In genomic region chr5:96692436-96692835, GRCh38 we compare ENCODE assay signal across 13 cellular contexts. TPM values are rescaled to one million over a fixed set of nuclear protein-coding genes. Genes with fewer than 3 reads are reported as not detected.
DNase-seq lines count a peak whose midpoint lies in the region; ATAC-seq, FAIRE-seq and TF ChIP-seq lines count a peak whose summit lies in the region.
"Had no signal": no experiment of that assay in that cellular context is flagged by ENCODE, and none has a peak within 500 bp of the region (broad histone marks: within the 10 kb centered on the region; RNA-seq: fewer than 3 reads in every experiment).

No MANE protein-coding gene starts in this region.

- H2AFZ ChIP-seq in fibroblast of lung (ENCODE audit: low read length): no peak overlapping the region

- FAIRE-seq in GM12891 (lab: Jason Lieb, UNC): peak; percentile 41

- no peak overlapping the region for H3K4me3 Mint-ChIP-seq in stimulated activated naive B cell treated with anti-CD40 and anti-IgM and Interleukin-4, amounts not matched to agents 10 μg/mL and 1 μg/mL and 100 μg/mL, for 72 hours

- peaks cover 2% of the 10 kb centered on the region; the same call in 1 of the 2 replicates for H3K36me3 ChIP-seq in Panc1 (ENCODE audit: control insufficient read depth, insufficient read depth, low read length)
- H3K36me3 ChIP-seq in fibroblast of lung (ENCODE audit: control insufficient read depth, insufficient read depth, low read length): no peaks in the 10 kb centered on the region
- H3K36me3 ChIP-seq: SJCRH30, WERI-Rb-1 had no signal

- ATAC-seq in Panc1 (0 out of 2 replicates have a peak, but pooled peaks have one; percentile 48), GM19328 (IDR thresholded peaks at IDR 0.05; ENCODE audit: unreplicated experiment) (no peak), HG02678 (IDR thresholded peaks at IDR 0.05; ENCODE audit: unreplicated experiment) (no peak)
- no peak for ATAC-seq in stimulated activated naive B cell treated with anti-CD40 and anti-IgM and Interleukin-4, amounts not matched to agents 10 μg/mL and 1 μg/mL and 100 μg/mL, for 72 hours (replicated peaks)

- H3K79me2 ChIP-seq in fibroblast of lung (ENCODE audit: control insufficient read depth, insufficient read depth, low read length): peaks cover 42% of the 10 kb centered on the region

- TF ChIP-seq POLR2A in GM12891 (IDR thresholded peaks at IDR 0.05; ENCODE audit: low read depth, low read length): no peak

- H3K27ac ChIP-seq in Panc1 (ENCODE audit: low read length) (no peak overlapping the region), fibroblast of lung (ENCODE audit: insufficient read depth, low read length) (peak overlapping the region; percentile 57)
- H3K27ac ChIP-seq: SJCRH30, WERI-Rb-1 had no signal

- BruUV-seq in Panc1 (replicated peaks; lab: Mats Ljungman, UMichigan): no TSS peak

- no peaks in the 10 kb centered on the region for H3K27me3 ChIP-seq in Panc1 (ENCODE audit: control insufficient read depth, insufficient read depth, low read length)
- no peaks in the 10 kb centered on the region for H3K27me3 ChIP-seq in fibroblast of lung (ENCODE audit: control insufficient read depth, insufficient read depth, low read length)
- H3K27me3 ChIP-seq: SJCRH30 had no signal

- H3K27ac Mint-ChIP-seq in stimulated activated naive B cell treated with anti-CD40 and anti-IgM and Interleukin-4, amounts not matched to agents 10 μg/mL and 1 μg/mL and 100 μg/mL, for 72 hours: no peak overlapping the region

- no peaks in the 10 kb centered on the region for H4K20me1 ChIP-seq in fibroblast of lung (ENCODE audit: control insufficient read depth, extremely low read depth, insufficient read depth, low read length)

- in situ Hi-C loops in Panc1 (cut with HindIII; ENCODE audit: low pct_unique_long_range_greater_than_20kb, low sequenced_read_pairs): no loop called here

- intact Hi-C loops in Panc1 (cut with micrococcal nuclease; ENCODE audit: unreplicated experiment): no loop called here

- H3K4me3 ChIP-seq in Panc1 (ENCODE audit: low read depth in 2 of 2, low read length in 2 of 2) (no peak overlapping the region), fibroblast of lung (replicated peaks in 1 of 4; ENCODE audit: control extremely low read depth in 1 of 4, insufficient read depth in 1 of 4, low read depth in 3 of 4, low read length in 4 of 4) (no peak overlapping the region)
- H3K4me3 ChIP-seq: SJCRH30 had no signal

- H3K36me3 Mint-ChIP-seq in stimulated activated naive B cell treated with anti-CD40 and anti-IgM and Interleukin-4, amounts not matched to agents 10 μg/mL and 1 μg/mL and 100 μg/mL, for 72 hours: peaks cover 7 to 11% of the 10 kb centered on the region in 2 donors

- no peak for TF ChIP-seq CTCF in Panc1 (IDR thresholded peaks at IDR 0.05)
- no peak for TF ChIP-seq CTCF in fibroblast of lung (conservative IDR thresholded peaks at IDR 0.05 in 1 of 2, IDR thresholded peaks at IDR 0.05 in 1 of 2; ENCODE audit: low read depth in 1 of 2, low read length in 2 of 2)

- no peaks in the 10 kb centered on the region for H3K9me3 Mint-ChIP-seq in stimulated activated naive B cell treated with anti-CD40 and anti-IgM and Interleukin-4, amounts not matched to agents 10 μg/mL and 1 μg/mL and 100 μg/mL, for 72 hours

- POLR2A ChIA-PET in Panc1 (lab: Charles Lee): interaction anchor here (0.5 kb wide), 1 partner anchor 116 kb away, joined by 8 read pairs; no protein-coding TSS in a partner anchor

- CTCF ChIA-PET in Panc1 (lab: Charles Lee): no interaction called here

- H3K27me3 Mint-ChIP-seq in stimulated activated naive B cell treated with anti-CD40 and anti-IgM and Interleukin-4, amounts not matched to agents 10 μg/mL and 1 μg/mL and 100 μg/mL, for 72 hours: no peaks in the 10 kb centered on the region

- no peak overlapping the region for H3K9ac ChIP-seq in fibroblast of lung (ENCODE audit: insufficient read depth, low read length)

- H3K4me2 ChIP-seq in fibroblast of lung (ENCODE audit: extremely low read depth, insufficient read depth, low read length): no peak overlapping the region

- DNase-seq in GM12891 (ENCODE audit: insufficient read length, low spot score): no peak
- peak; percentile 70 for DNase-seq in Panc1 (ENCODE audit: low read depth, low spot score)
- DNase-seq in fibroblast of lung (ENCODE audit: low read depth in 2 of 2): peak; percentile 36 to 43
- DNase-seq in renal cortical epithelial cell (ENCODE audit: low read depth): peak; percentile 52
- no peak for DNase-seq in stimulated activated naive B cell treated with anti-CD40 and anti-IgM and Interleukin-4, amounts not matched to agents 10 μg/mL and 1 μg/mL and 100 μg/mL, for 72 hours
- DNase-seq: amygdala, DMS 273 treated with DMSO at 0.1 percent for 48 hours, NCI-H1105, NCI-H446, SJCRH30, WERI-Rb-1 had no signal

- H3K4me1 ChIP-seq in Panc1 (ENCODE audit: control insufficient read depth, insufficient read depth, low read length) (no peaks in the 10 kb centered on the region), fibroblast of lung (ENCODE audit: control insufficient read depth, extremely low read depth, insufficient read depth, low read length) (peaks cover 3% of the 10 kb centered on the region)
- H3K4me1 ChIP-seq: SJCRH30 had no signal

- no peaks in the 10 kb centered on the region for H3K9me3 ChIP-seq in Panc1 (ENCODE audit: control insufficient read depth, insufficient read depth, low read depth, low read length)
- H3K9me3 ChIP-seq in fibroblast of lung (ENCODE audit: control insufficient read depth, insufficient read depth, low read depth, low read length): no peaks in the 10 kb centered on the region
- H3K9me3 ChIP-seq: SJCRH30 had no signal

- peaks cover 0 to 4% of the 10 kb centered on the region in 2 donors for H3K4me1 Mint-ChIP-seq in stimulated activated naive B cell treated with anti-CD40 and anti-IgM and Interleukin-4, amounts not matched to agents 10 μg/mL and 1 μg/mL and 100 μg/mL, for 72 hours

TF ChIP-seq in GM12891, 5 proteins besides CTCF, POLR2A, EP300 and RAD21:
- no peak for TF ChIP-seq PAX5 (IDR thresholded peaks at IDR 0.05; ENCODE audit: insufficient read depth, low read length, severe bottlenecking)
- no peak for TF ChIP-seq POLR2AphosphoS5 (IDR thresholded peaks at IDR 0.05; ENCODE audit: low read depth, low read length)
- TF ChIP-seq SPI1 (IDR thresholded peaks at IDR 0.05; ENCODE audit: low read depth, low read length): no peak
- TF ChIP-seq TAF1 (IDR thresholded peaks at IDR 0.05; ENCODE audit: low read depth, low read length): no peak
- TF ChIP-seq POU2F2 (IDR thresholded peaks at IDR 0.05; ENCODE audit: low read depth, low read length): no peak

RNA-seq across cellular contexts. Expression of gene CAST, which starts 30.3 kb away (rescaled TPM):
- 35.1 TPM for polyA plus RNA-seq in GM12891 (2012; ENCODE audit: low read depth, missing spikeins)
- total RNA-seq in Panc1 (2021; ENCODE audit: unreplicated experiment) (212 TPM), fibroblast of lung (153 and 203 TPM in 2 replicates), renal cortical epithelial cell (183 and 341 TPM in 2 replicates)
- 97.4 TPM for polyA plus RNA-seq in Panc1 (2012; ENCODE audit: insufficient read length)
- polyA plus RNA-seq in fibroblast of lung: 378 TPM in 2 replicates
- polyA plus RNA-seq in fibroblast of lung (2012): 255 and 278 TPM in 2 replicates
- 43.3 and 57.6 TPM in 2 replicates for polyA minus RNA-seq in fibroblast of lung (ENCODE audit: low replicate concordance)

Comparison
In these comparisons a context has a peak if more than half of its experiments do, and no peak if none do; other contexts are left out.
1. DNase-seq: peak in Panc1 (single experiment), fibroblast of lung (2 of 2) and renal cortical epithelial cell (single experiment); none in GM12891 (single experiment) and stimulated activated naive B cell treated with anti-CD40 and anti-IgM and Interleukin-4, amounts not matched to agents 10 μg/mL and 1 μg/mL and 100 μg/mL, for 72 hours (single experiment).